Comparison of ENCODE assay signal across 7 cellular contexts in genomic region chr2:116922414-116922813, GRCh38.
"Had no signal": no experiment of that assay in that cellular context is flagged by ENCODE, and none has a peak within 500 bp of the region (broad histone marks: within the 10 kb centered on the region; RNA-seq: fewer than 3 reads in every experiment).

No MANE protein-coding gene starts in this region.

- DNase-seq: H9, HCEC 1CT, IMR-90 had no signal

- ATAC-seq: GM23338 had no signal

- H3K4me3 Mint-ChIP-seq: GM23338, H9 had no signal

- H3K4me1 Mint-ChIP-seq: GM23338 had no signal

- H3K4me3 ChIP-seq: GM23338 had no signal

- H3K27ac Mint-ChIP-seq: GM23338, H9 had no signal

- FAIRE-seq: H1, H54, HTR-8/SVneo had no signal

- H3K9me3 Mint-ChIP-seq: GM23338, H9 had no signal
